2 cellular contexts compared by ENCODE assay signal in the genomic region with DNA sequence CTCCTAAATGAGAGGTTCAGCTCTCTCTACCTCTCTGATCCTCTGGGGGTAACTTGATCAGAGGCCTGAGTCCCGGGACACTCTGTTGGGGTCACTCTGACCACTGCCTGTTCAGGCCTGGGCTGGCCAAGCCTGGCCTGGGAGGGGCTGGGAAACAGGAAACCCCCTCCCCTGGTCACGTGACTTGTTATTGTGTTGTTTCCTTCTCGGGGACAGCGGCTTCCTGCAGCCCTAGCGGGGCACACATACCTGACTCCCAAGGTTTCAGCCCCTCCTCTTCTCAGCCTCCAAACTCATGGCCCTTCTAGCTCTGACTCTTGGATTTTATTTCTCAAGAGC.
TF ChIP-seq lines count a peak whose summit lies in the region.

A gene with protein sequence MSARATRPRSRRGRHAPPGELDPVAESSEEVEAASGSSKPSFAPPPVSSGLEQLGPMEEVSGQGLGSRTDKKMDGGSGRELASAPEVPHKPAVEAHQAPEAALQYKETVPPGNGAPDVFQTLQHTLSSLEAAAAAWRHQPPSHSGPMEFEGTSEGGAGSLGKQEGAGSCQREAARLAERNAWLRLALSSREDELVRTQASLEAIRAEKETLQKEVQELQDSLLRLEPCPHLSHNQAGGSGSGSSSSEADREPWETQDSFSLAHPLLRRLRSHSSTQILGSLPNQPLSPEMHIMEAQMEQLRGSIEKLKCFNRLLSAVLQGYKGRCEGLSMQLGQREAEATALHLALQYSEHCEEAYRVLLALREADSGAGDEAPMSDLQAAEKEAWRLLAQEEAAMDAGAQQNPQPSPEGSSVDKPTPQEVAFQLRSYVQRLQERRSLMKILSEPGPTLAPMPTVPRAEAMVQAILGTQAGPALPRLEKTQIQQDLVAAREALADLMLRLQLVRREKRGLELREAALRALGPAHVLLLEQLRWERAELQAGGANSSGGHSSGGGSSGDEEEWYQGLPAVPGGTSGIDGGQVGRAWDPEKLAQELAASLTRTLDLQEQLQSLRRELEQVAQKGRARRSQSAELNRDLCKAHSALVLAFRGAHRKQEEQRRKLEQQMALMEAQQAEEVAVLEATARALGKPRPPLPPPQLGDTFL (minus strand): TSS at position 105 of the 339 bp plus-strand sequence. CDS start 446 bp downstream, outside the sequence.

TF ChIP-seq in GM12878, 131 proteins besides CTCF, POLR2A, EP300 and RAD21:
- TF ChIP-seq SMAD1 (IDR thresholded peaks at IDR 0.05; ENCODE audit: low read depth, partially characterized antibody) (no peak), SMC3 (IDR thresholded peaks at IDR 0.05; ENCODE audit: borderline replicate concordance, low read length) (no peak), BHLHE40 (IDR thresholded peaks at IDR 0.05; ENCODE audit: borderline replicate concordance in 1 of 2, low read depth in 2 of 2, low read length in 1 of 2) (peak; percentile 14 to 81; a peak in 2 of 4 replicates), CBX3 (IDR thresholded peaks at IDR 0.05; ENCODE audit: borderline replicate concordance, low read depth) (no peak), NFXL1 (IDR thresholded peaks at IDR 0.05; ENCODE audit: borderline replicate concordance) (no peak), BCL11A (IDR thresholded peaks at IDR 0.05; ENCODE audit: low read depth, low read length) (no peak), RAD51 (IDR thresholded peaks at IDR 0.05) (peak; percentile 90), FOXM1 (IDR thresholded peaks at IDR 0.05; ENCODE audit: low read depth, low read length) (no peak), RBBP5 (conservative IDR thresholded peaks at IDR 0.05) (no peak), CREB1 (IDR thresholded peaks at IDR 0.05; ENCODE audit: low read depth) (no peak), GABPA (IDR thresholded peaks at IDR 0.05; ENCODE audit: low read depth) (no peak), ZNF384 (IDR thresholded peaks at IDR 0.05; ENCODE audit: borderline replicate concordance, low read depth, low read length) (no peak)
- TF ChIP-seq, protein P1, sequence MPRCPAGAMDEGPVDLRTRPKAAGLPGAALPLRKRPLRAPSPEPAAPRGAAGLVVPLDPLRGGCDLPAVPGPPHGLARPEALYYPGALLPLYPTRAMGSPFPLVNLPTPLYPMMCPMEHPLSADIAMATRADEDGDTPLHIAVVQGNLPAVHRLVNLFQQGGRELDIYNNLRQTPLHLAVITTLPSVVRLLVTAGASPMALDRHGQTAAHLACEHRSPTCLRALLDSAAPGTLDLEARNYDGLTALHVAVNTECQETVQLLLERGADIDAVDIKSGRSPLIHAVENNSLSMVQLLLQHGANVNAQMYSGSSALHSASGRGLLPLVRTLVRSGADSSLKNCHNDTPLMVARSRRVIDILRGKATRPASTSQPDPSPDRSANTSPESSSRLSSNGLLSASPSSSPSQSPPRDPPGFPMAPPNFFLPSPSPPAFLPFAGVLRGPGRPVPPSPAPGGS (IDR thresholded peaks at IDR 0.05; ENCODE audit: borderline replicate concordance, insufficient read depth, low read depth, low read length, poor library complexity, severe bottlenecking) = no peak
- TF ChIP-seq, protein P2, sequence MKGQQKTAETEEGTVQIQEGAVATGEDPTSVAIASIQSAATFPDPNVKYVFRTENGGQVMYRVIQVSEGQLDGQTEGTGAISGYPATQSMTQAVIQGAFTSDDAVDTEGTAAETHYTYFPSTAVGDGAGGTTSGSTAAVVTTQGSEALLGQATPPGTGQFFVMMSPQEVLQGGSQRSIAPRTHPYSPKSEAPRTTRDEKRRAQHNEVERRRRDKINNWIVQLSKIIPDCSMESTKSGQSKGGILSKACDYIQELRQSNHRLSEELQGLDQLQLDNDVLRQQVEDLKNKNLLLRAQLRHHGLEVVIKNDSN (IDR thresholded peaks at IDR 0.05; ENCODE audit: borderline replicate concordance, extremely low read length, insufficient read depth, low read depth, low read length) = peak; percentile 74
- TF ChIP-seq, protein P3, sequence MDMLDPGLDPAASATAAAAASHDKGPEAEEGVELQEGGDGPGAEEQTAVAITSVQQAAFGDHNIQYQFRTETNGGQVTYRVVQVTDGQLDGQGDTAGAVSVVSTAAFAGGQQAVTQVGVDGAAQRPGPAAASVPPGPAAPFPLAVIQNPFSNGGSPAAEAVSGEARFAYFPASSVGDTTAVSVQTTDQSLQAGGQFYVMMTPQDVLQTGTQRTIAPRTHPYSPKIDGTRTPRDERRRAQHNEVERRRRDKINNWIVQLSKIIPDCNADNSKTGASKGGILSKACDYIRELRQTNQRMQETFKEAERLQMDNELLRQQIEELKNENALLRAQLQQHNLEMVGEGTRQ (IDR thresholded peaks at IDR 0.05; ENCODE audit: borderline replicate concordance, low read depth, low read length) = peak; percentile 24; the same call in 1 of the 2 replicates
- TF ChIP-seq, protein P4, sequence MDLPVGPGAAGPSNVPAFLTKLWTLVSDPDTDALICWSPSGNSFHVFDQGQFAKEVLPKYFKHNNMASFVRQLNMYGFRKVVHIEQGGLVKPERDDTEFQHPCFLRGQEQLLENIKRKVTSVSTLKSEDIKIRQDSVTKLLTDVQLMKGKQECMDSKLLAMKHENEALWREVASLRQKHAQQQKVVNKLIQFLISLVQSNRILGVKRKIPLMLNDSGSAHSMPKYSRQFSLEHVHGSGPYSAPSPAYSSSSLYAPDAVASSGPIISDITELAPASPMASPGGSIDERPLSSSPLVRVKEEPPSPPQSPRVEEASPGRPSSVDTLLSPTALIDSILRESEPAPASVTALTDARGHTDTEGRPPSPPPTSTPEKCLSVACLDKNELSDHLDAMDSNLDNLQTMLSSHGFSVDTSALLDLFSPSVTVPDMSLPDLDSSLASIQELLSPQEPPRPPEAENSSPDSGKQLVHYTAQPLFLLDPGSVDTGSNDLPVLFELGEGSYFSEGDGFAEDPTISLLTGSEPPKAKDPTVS (IDR thresholded peaks at IDR 0.05; ENCODE audit: low read depth, low read length) = no peak
TF ChIP-seq in GM12878: peak in this region for 4.

TF ChIP-seq in liver, 16 proteins besides CTCF, POLR2A, EP300 and RAD21:
- TF ChIP-seq HNF4G (IDR thresholded peaks at IDR 0.05) = no peak
- TF ChIP-seq NR2F2 (IDR thresholded peaks at IDR 0.05) = no peak
- TF ChIP-seq, protein P5, sequence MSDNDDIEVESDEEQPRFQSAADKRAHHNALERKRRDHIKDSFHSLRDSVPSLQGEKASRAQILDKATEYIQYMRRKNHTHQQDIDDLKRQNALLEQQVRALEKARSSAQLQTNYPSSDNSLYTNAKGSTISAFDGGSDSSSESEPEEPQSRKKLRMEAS (IDR thresholded peaks at IDR 0.05) = no peak
- TF ChIP-seq SP1 (IDR thresholded peaks at IDR 0.05) = peak; percentile 31
- TF ChIP-seq HNF4A (conservative IDR thresholded peaks at IDR 0.05) = no peak
- TF ChIP-seq, protein P6, sequence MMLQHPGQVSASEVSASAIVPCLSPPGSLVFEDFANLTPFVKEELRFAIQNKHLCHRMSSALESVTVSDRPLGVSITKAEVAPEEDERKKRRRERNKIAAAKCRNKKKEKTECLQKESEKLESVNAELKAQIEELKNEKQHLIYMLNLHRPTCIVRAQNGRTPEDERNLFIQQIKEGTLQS (IDR thresholded peaks at IDR 0.05) = no peak
- TF ChIP-seq TAF1 (conservative IDR thresholded peaks at IDR 0.05) = no peak
